Comparison of ENCODE assay signal across 19 cellular contexts in the genomic region with DNA sequence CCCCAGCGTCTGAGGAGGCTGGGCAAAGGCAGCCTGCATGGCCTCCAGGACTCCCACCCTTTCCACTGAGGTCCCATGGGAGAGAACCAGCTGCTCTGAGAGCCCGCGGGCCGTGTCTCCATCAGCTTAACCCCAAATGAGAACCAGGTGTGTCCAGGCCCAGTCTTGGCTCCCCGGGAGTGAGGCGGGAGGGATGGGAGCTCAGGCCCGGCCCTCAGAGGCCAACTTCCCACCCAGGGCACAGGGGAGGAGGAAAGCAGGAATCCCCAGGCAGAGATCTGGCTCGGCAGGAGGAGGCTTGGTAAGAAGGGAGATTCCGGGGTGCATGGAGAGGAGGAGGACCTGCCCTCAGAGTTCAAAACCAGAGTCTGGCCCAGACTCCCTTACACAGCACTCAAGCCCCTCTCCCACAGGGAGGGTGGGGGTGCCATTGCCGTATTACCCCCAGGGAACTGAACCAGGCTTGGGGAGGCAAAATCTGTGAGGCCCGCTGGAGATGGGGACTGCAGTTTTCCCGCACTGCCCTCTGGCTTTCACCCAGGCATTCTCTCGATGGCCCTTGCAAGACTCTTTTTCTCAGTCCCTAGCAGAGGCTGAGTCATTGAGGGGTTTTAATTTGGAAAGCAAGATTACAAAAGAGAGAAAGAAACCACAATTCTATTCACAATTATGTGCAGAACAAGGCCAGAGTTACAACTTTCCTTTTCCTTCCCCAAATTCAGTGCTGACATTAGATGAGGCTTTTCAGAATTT. TPM values are rescaled to one million over a fixed set of nuclear protein-coding genes. Genes with fewer than 3 reads are reported as not detected.
DNase-seq lines count a peak whose midpoint lies in the region; ATAC-seq and TF ChIP-seq lines count a peak whose summit lies in the region.
"Had no signal": no experiment of that assay in that cellular context is flagged by ENCODE, and none has a peak within 500 bp of the region (broad histone marks: within the 10 kb centered on the region; RNA-seq: fewer than 3 reads in every experiment).

No MANE protein-coding gene starts in this region.

- no peaks in the 10 kb centered on the region for H3K9me3 ChIP-seq in upper lobe of right lung
- no peaks in the 10 kb centered on the region for H3K9me3 ChIP-seq in PC-9 (ENCODE audit: insufficient read depth, low read depth)
- H3K9me3 ChIP-seq: vagina had no signal

- CTCF ChIA-PET in PC-9 (lab: Charles Lee): no interaction called here

- H3K27me3 Mint-ChIP-seq in activated naive CD8-positive, alpha-beta T cell treated with anti-CD3 and anti-CD28 coated beads, Interleukin-2, amount 50 U/mL, for 24 hours: peaks cover 11% of the 10 kb centered on the region

- no peaks in the 10 kb centered on the region for H4K20me1 ChIP-seq in PC-9 (ENCODE audit: insufficient read depth)

- POLR2A ChIA-PET in PC-9 (lab: Charles Lee; ENCODE audit: unreplicated experiment): no interaction called here

- no peak overlapping the region for H3K27ac Mint-ChIP-seq in activated naive CD8-positive, alpha-beta T cell treated with anti-CD3 and anti-CD28 coated beads, Interleukin-2, amount 50 U/mL, for 24 hours
- H3K27ac Mint-ChIP-seq: activated CD4-positive, alpha-beta T cell treated with anti-CD3 and anti-CD28 coated beads, Interleukin-2, amount 10 ng/mL, durations not matched to agents 7 days and 5 days; neural progenitor cell had no signal

- no peak overlapping the region for H2AFZ ChIP-seq in PC-9
- H2AFZ ChIP-seq: neural progenitor cell had no signal

- no peak overlapping the region for H3K4me3 Mint-ChIP-seq in activated naive CD8-positive, alpha-beta T cell treated with anti-CD3 and anti-CD28 coated beads, Interleukin-2, amount 50 U/mL, for 24 hours
- H3K4me3 Mint-ChIP-seq: activated CD4-positive, alpha-beta T cell treated with anti-CD3 and anti-CD28 coated beads, Interleukin-2, amount 10 ng/mL, durations not matched to agents 7 days and 5 days; neural progenitor cell had no signal

- H3F3A ChIP-seq in PC-9 (ENCODE audit: insufficient read depth, low read depth): no peaks in the 10 kb centered on the region

- ATAC-seq in left cardiac atrium: no peak
- no peak for ATAC-seq in upper lobe of right lung
- ATAC-seq in activated naive CD8-positive, alpha-beta T cell treated with anti-CD3 and anti-CD28 coated beads, Interleukin-2, amount 50 U/mL, for 24 hours: no peak

- H3K4me1 Mint-ChIP-seq in activated naive CD8-positive, alpha-beta T cell treated with anti-CD3 and anti-CD28 coated beads, Interleukin-2, amount 50 U/mL, for 24 hours: no peaks in the 10 kb centered on the region
- H3K4me1 Mint-ChIP-seq: activated CD4-positive, alpha-beta T cell treated with anti-CD3 and anti-CD28 coated beads, Interleukin-2, amount 10 ng/mL, durations not matched to agents 7 days and 5 days had no signal

- no peak overlapping the region for H3K4me2 ChIP-seq in PC-9
- H3K4me2 ChIP-seq: neural progenitor cell had no signal

- H3K36me3 Mint-ChIP-seq in activated naive CD8-positive, alpha-beta T cell treated with anti-CD3 and anti-CD28 coated beads, Interleukin-2, amount 50 U/mL, for 24 hours (ENCODE audit: low read depth): no peaks in the 10 kb centered on the region
- H3K36me3 Mint-ChIP-seq: neural progenitor cell had no signal

- peaks cover 7% of the 10 kb centered on the region for H3K4me1 ChIP-seq in upper lobe of right lung
- no peaks in the 10 kb centered on the region for H3K4me1 ChIP-seq in PC-9 (replicated peaks; ENCODE audit: insufficient read depth)
- H3K4me1 ChIP-seq: vagina had no signal

- H3K9me2 ChIP-seq in PC-9 (ENCODE audit: insufficient read depth): no peaks in the 10 kb centered on the region

- no peak overlapping the region for H3K4me3 ChIP-seq in fibroblast of mammary gland (ENCODE audit: control insufficient read depth, low read depth, low read length)
- no peak overlapping the region for H3K4me3 ChIP-seq in upper lobe of right lung
- no peak overlapping the region for H3K4me3 ChIP-seq in PC-9
- H3K4me3 ChIP-seq: neural progenitor cell, sigmoid colon, vagina had no signal

- BruUV-seq in PC-9 (replicated peaks; lab: Mats Ljungman, UMichigan): no TSS peak

- no peaks in the 10 kb centered on the region for H3K36me3 ChIP-seq in upper lobe of right lung
- no peaks in the 10 kb centered on the region for H3K36me3 ChIP-seq in PC-9 (ENCODE audit: low read depth)
- H3K36me3 ChIP-seq: neural progenitor cell, sigmoid colon, vagina had no signal

- TF ChIP-seq CTCF in fibroblast of mammary gland (conservative IDR thresholded peaks at IDR 0.05; ENCODE audit: control insufficient read depth, insufficient read depth, low read depth, low read length): peak; percentile 19
- no peak for TF ChIP-seq CTCF in upper lobe of right lung (IDR thresholded peaks at IDR 0.05)
- no peak for TF ChIP-seq CTCF in PC-9 (conservative IDR thresholded peaks at IDR 0.05)

- no peaks in the 10 kb centered on the region for H3K9me3 Mint-ChIP-seq in activated naive CD8-positive, alpha-beta T cell treated with anti-CD3 and anti-CD28 coated beads, Interleukin-2, amount 50 U/mL, for 24 hours
- H3K9me3 Mint-ChIP-seq: activated CD4-positive, alpha-beta T cell treated with anti-CD3 and anti-CD28 coated beads, Interleukin-2, amount 10 ng/mL, durations not matched to agents 7 days and 5 days; neural progenitor cell had no signal

- H3K27ac ChIP-seq in upper lobe of right lung (peak overlapping the region; percentile 24), PC-9 (no peak overlapping the region)
- H3K27ac ChIP-seq: neural progenitor cell, vagina had no signal

- intact Hi-C loops in cardiac septum (cut with DNase I) (no loop called here), left cardiac atrium (cut with DNase I) (no loop called here), upper lobe of right lung (cut with DNase I) (no loop called here), PC-9 (cut with micrococcal nuclease; ENCODE audit: unreplicated experiment) (no loop called here)

- no peaks in the 10 kb centered on the region for H3K79me2 ChIP-seq in PC-9 (ENCODE audit: low read depth)

- DNase-seq in cardiac septum (ENCODE audit: low spot score) (peak; percentile 39), left cardiac atrium (no peak), OCI-M1 (lab: John Stamatoyannopoulos, UW) (peak; percentile 20), fibroblast of mammary gland (ENCODE audit: low read depth) (peak; percentile 75), upper lobe of right lung (no peak), UCSD-AML1 (lab: John Stamatoyannopoulos, UW; ENCODE audit: unreplicated experiment) (no peak), PC-9 (no peak)
- no peak for DNase-seq in activated naive CD8-positive, alpha-beta T cell treated with anti-CD3 and anti-CD28 coated beads, Interleukin-2, amount 50 U/mL, for 24 hours
- DNase-seq: activated CD4-positive, alpha-beta T cell treated with anti-CD3 and anti-CD28 coated beads, Interleukin-2, amount 10 ng/mL, durations not matched to agents 7 days and 5 days; effector CD4-positive, alpha-beta T cell; mesenchymal stem cell; NCI-H2029 treated with DMSO at 0.1 percent for 48 hours; NCI-H748 treated with DMSO at 0.1 percent for 48 hours; SHP77; sigmoid colon; stimulated activated naive CD4-positive, alpha-beta T cell treated with Interleukin-2 at 50 U/mL for 16 hours; T-helper 9 cell had no signal

- H3K27me3 ChIP-seq in upper lobe of right lung (no peaks in the 10 kb centered on the region), PC-9 (ENCODE audit: insufficient read depth, low read depth) (no peaks in the 10 kb centered on the region)
- H3K27me3 ChIP-seq: vagina had no signal

RNA-seq across cellular contexts. Expression of a gene that starts 17.1 kb away (rescaled TPM):
- total RNA-seq in cardiac septum: 0.43 TPM
- under 1 TPM; 0.24 to 0.29 TPM for total RNA-seq in left cardiac atrium
- 15.7 TPM for total RNA-seq in upper lobe of right lung
- total RNA-seq in PC-9 (2021): not detected in 2 replicates
- total RNA-seq: activated CD4-positive, alpha-beta T cell treated with anti-CD3 and anti-CD28 coated beads, Interleukin-2, amount 10 ng/mL, durations not matched to agents 7 days and 5 days had no signal

Comparison
In these comparisons a context has a peak if more than half of its experiments do, and no peak if none do; other contexts are left out.
1. DNase-seq: peak in cardiac septum (single experiment), OCI-M1 (single experiment) and fibroblast of mammary gland (single experiment); none in left cardiac atrium (single experiment), upper lobe of right lung (single experiment), activated naive CD8-positive, alpha-beta T cell treated with anti-CD3 and anti-CD28 coated beads, Interleukin-2, amount 50 U/mL, for 24 hours (single experiment), UCSD-AML1 (single experiment) and PC-9 (0 of 2).
2. RNA of a gene that starts 17.1 kb away (total RNA-seq): 15.7 TPM in upper lobe of right lung (single experiment); 0.43 TPM in cardiac septum (single experiment), 0.24 to 0.29 TPM in left cardiac atrium and not detected in PC-9; every median in the first group is over 10 times any median in the second.